Comparison of ENCODE assay signal across 19 cellular contexts in genomic region chr14:26173581-26173980, GRCh38.
"Had no signal": no experiment of that assay in that cellular context is flagged by ENCODE, and none has a peak within 500 bp of the region (broad histone marks: within the 10 kb centered on the region; RNA-seq: fewer than 3 reads in every experiment).

No MANE protein-coding gene starts in this region.

- H3K4me1 Mint-ChIP-seq: naive B cell, neural crest cell had no signal

- H3K27me3 Mint-ChIP-seq: dendritic cell treated with granulocyte-macrophage colony-stimulating factor and Interleukin-4, amounts not matched to agents 40 ng/mL and 50 ng/mL, for 4 days; naive B cell; progenitor cell of endocrine pancreas had no signal

- DNase-seq: activated CD4-positive, alpha-beta T cell treated with anti-CD3 and anti-CD28 coated beads, Interleukin-2, amount 50 U/mL, for 4 hours; activated CD4-positive, CD25-positive, alpha-beta regulatory T cell treated with anti-CD3 and anti-CD28 coated beads, Interleukin-2, amount 50 U/mL, for 72 hours; activated gamma-delta T cell treated with Interleukin-2 at 50 U/mL for 16 hours; effector CD8-positive, alpha-beta T cell; heart left ventricle; left ventricle myocardium superior; mucosa of descending colon; naive B cell; stimulated activated naive CD8-positive, alpha-beta T cell treated with anti-CD3 and anti-CD28 coated beads, Interleukin-15, Interleukin-2, amounts not matched to agents 100 U/mL and 50 U/mL, for 24 hours; substantia nigra; uterus had no signal

- H3K4me3 Mint-ChIP-seq: dendritic cell treated with granulocyte-macrophage colony-stimulating factor and Interleukin-4, amounts not matched to agents 40 ng/mL and 50 ng/mL, for 4 days; naive B cell; neural crest cell; T-helper 1 cell treated with Interleukin-12 subunit alpha and Interleukin-12 subunit beta and Interleukin-4 antibody, amounts not matched to agents 30 μg/mL and 1 μg/mL, for 36 hours had no signal

- H3K9me3 Mint-ChIP-seq: dendritic cell treated with granulocyte-macrophage colony-stimulating factor and Interleukin-4, amounts not matched to agents 40 ng/mL and 50 ng/mL, for 4 days; neural crest cell had no signal

- ATAC-seq: activated naive CD4-positive, alpha-beta T cell treated with anti-CD3 and anti-CD28 coated beads, Interleukin-2, amount 50 U/mL, for 72 hours; gastroesophageal sphincter; heart left ventricle; left ventricle myocardium superior; mucosa of descending colon; stimulated activated naive CD8-positive, alpha-beta T cell treated with anti-CD3 and anti-CD28 coated beads, Interleukin-15, Interleukin-2, amounts not matched to agents 100 U/mL and 50 U/mL, for 24 hours had no signal

- H3K4me3 ChIP-seq: gastroesophageal sphincter, heart left ventricle, mucosa of descending colon, right atrium auricular region, tibial nerve, uterus had no signal

- H3K36me3 Mint-ChIP-seq: activated naive CD4-positive, alpha-beta T cell treated with anti-CD3 and anti-CD28 coated beads, Interleukin-2, amount 50 U/mL, for 72 hours; naive B cell had no signal

- H3K27ac Mint-ChIP-seq: activated naive CD4-positive, alpha-beta T cell treated with anti-CD3 and anti-CD28 coated beads, Interleukin-2, amount 50 U/mL, for 72 hours; dendritic cell treated with granulocyte-macrophage colony-stimulating factor and Interleukin-4, amounts not matched to agents 40 ng/mL and 50 ng/mL, for 4 days; naive B cell; progenitor cell of endocrine pancreas; T-helper 1 cell treated with Interleukin-12 subunit alpha and Interleukin-12 subunit beta and Interleukin-4 antibody, amounts not matched to agents 30 μg/mL and 1 μg/mL, for 36 hours had no signal
